ENCODE assay signal across 22 cellular contexts in the genomic region with DNA sequence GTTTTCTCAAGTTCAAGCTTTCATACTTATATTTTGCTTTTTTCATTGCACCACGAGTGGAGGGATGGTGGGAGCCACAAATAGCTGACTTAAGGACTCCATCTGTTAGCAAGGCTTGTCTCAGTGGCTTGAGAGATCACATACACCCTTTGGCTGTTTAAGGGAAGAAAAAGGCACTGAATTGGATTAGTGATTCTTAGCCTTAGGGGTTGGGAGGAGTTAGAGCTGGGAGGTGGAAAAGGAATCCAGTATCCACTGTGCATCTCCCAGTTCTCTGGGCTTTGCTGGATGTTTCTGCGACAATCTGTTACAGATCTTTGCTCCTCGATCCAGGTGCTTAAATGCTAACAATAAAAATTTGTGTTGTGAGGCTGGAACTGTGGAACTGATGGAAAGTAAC.
A peak's percentile ranks its signal among the peaks of the same experiment; 100 is the strongest.
DNase-seq lines count a peak whose midpoint lies in the region; ATAC-seq lines count a peak whose summit lies in the region.
"Had no signal": no experiment of that assay in that cellular context is flagged by ENCODE, and none has a peak within 500 bp of the region (broad histone marks: within the 10 kb centered on the region; RNA-seq: fewer than 3 reads in every experiment).

No MANE protein-coding gene starts in this region.

- no peak for ATAC-seq in HG02588 (IDR thresholded peaks at IDR 0.05; ENCODE audit: unreplicated experiment)
- ATAC-seq: A549; CD8-positive, alpha-beta T cell; Right ventricle myocardium inferior had no signal

- no peaks in the 10 kb centered on the region for H3K27me3 ChIP-seq in CD8-positive, alpha-beta memory T cell (ENCODE audit: insufficient read depth, low read length, poor library complexity, severe bottlenecking)
- H3K27me3 ChIP-seq: MG63, SJCRH30 had no signal

- no peaks in the 10 kb centered on the region for H3K36me3 Mint-ChIP-seq in CD8-positive, alpha-beta memory T cell
- H3K36me3 Mint-ChIP-seq: CD8-positive, alpha-beta T cell had no signal

- no peaks in the 10 kb centered on the region for H3K9me3 ChIP-seq in CD8-positive, alpha-beta memory T cell (ENCODE audit: low read length)
- H3K9me3 ChIP-seq: A549, SJCRH30 had no signal

- no peaks in the 10 kb centered on the region for H3K4me1 ChIP-seq in CD8-positive, alpha-beta memory T cell (ENCODE audit: insufficient read depth, low read length)
- H3K4me1 ChIP-seq: A549, SJCRH30 had no signal

- H3K9me3 Mint-ChIP-seq in CD8-positive, alpha-beta memory T cell = peaks cover 2 to 36% (median 9%) of the 10 kb centered on the region in 5 donors

- H3K4me3 Mint-ChIP-seq in CD8-positive, alpha-beta memory T cell = no peak overlapping the region
- H3K4me3 Mint-ChIP-seq: B cell; CD8-positive, alpha-beta T cell had no signal

- POLR2A ChIA-PET in CD8-positive, alpha-beta memory T cell (lab: Charles Lee) = no interaction called here

- H3K27ac Mint-ChIP-seq in CD8-positive, alpha-beta memory T cell = no peak overlapping the region
- H3K27ac Mint-ChIP-seq: B cell; CD8-positive, alpha-beta T cell had no signal

- DNase-seq in NCI-H524 (lab: John Stamatoyannopoulos, UW) = peak; percentile 17 to 79
- DNase-seq in SK-N-DZ (ENCODE audit: low spot score) = peak; percentile 18
- peak; percentile 14 for DNase-seq in iPS-NIHi7 (ENCODE audit: extremely low spot score)
- DNase-seq in HPDE6-E6E7 (ENCODE audit: extremely low spot score) = no peak
- no peak for DNase-seq in OCI-M2 (lab: John Stamatoyannopoulos, UW; ENCODE audit: unreplicated experiment)
- no peak for DNase-seq in CD8-positive, alpha-beta memory T cell
- DNase-seq: Calu3; CD8-positive, alpha-beta T cell; H7; KBM-7; MG63; NCI-H1105 treated with DMSO at 0.1 percent for 48 hours; NCI-H146; NCI-H2029; NCI-H446 treated with DMSO at 0.1 percent for 48 hours; PC-9 had no signal

- no peaks in the 10 kb centered on the region for H3K4me1 Mint-ChIP-seq in CD8-positive, alpha-beta memory T cell
- H3K4me1 Mint-ChIP-seq: B cell had no signal

- CTCF ChIA-PET in CD8-positive, alpha-beta memory T cell (lab: Charles Lee) = no interaction called here

- H3K27ac ChIP-seq in CD8-positive, alpha-beta memory T cell (ENCODE audit: low read depth, low read length) = no peak overlapping the region
- H3K27ac ChIP-seq: A549, C4-2B, PC-9, SJCRH30 had no signal

- H3K4me3 ChIP-seq in CD8-positive, alpha-beta memory T cell (ENCODE audit: low read length) = no peak overlapping the region
- H3K4me3 ChIP-seq: A549, MG63, PC-9, SJCRH30 had no signal

- H3K36me3 ChIP-seq in CD8-positive, alpha-beta memory T cell (ENCODE audit: insufficient read depth, low read length) = no peaks in the 10 kb centered on the region
- H3K36me3 ChIP-seq: MG63, SJCRH30 had no signal

- no peaks in the 10 kb centered on the region for H3K27me3 Mint-ChIP-seq in CD8-positive, alpha-beta memory T cell
- H3K27me3 Mint-ChIP-seq: B cell had no signal

Comparison
In these comparisons a context has a peak if more than half of its experiments do, and no peak if none do; other contexts are left out.
1. DNase-seq: peak in NCI-H524 (2 of 2), SK-N-DZ (single experiment) and iPS-NIHi7 (single experiment); none in HPDE6-E6E7 (single experiment), OCI-M2 (single experiment) and CD8-positive, alpha-beta memory T cell (0 of 5).